16 cellular contexts compared by ENCODE assay signal in genomic region chr7:148723846-148724245, GRCh38. TPM values are rescaled to one million over a fixed set of nuclear protein-coding genes. Genes with fewer than 3 reads are reported as not detected.
DNase-seq lines count a peak whose midpoint lies in the region; ATAC-seq and TF ChIP-seq lines count a peak whose summit lies in the region.
"Had no signal": no experiment of that assay in that cellular context is flagged by ENCODE, and none has a peak within 500 bp of the region (broad histone marks: within the 10 kb centered on the region; RNA-seq: fewer than 3 reads in every experiment).

No MANE protein-coding gene starts in this region.

- dilution Hi-C loops in IMR-90 (cut with HindIII; ENCODE audit: low sequenced_read_pairs, unreplicated experiment), result no loop called here

- no peak overlapping the region for H3K4me3 Mint-ChIP-seq in activated T-helper 2 cell treated with anti-CD3 and anti-CD28 coated beads, Interferon-gamma antibody, Interleukin-2, Interleukin-4, amounts not matched to agents 10 μg/mL and 5 μg/mL and 100 μg/mL, durations not matched to agents 14 hours and 24 hours and 36 hours (ENCODE audit: low read depth)

- H2AK5ac ChIP-seq in IMR-90 (ENCODE audit: low read depth, low read length), result no peak overlapping the region
- no peak overlapping the region for H2AK5ac ChIP-seq in mesenchymal stem cell (ENCODE audit: low read length, severe bottlenecking)

- H3K4ac ChIP-seq in IMR-90 (ENCODE audit: low read depth, low read length) (no peak overlapping the region), mesenchymal stem cell (ENCODE audit: low read depth in 1 of 2, low read length in 2 of 2) (no peak overlapping the region)

- in situ Hi-C loops in IMR-90 (cut with MboI; ENCODE audit: low sequenced_read_pairs), result no loop called here

- H3K14ac ChIP-seq in IMR-90 (replicated peaks; ENCODE audit: low read depth, low read length), result no peak overlapping the region
- no peak overlapping the region for H3K14ac ChIP-seq in mesenchymal stem cell (ENCODE audit: low read length in 2 of 2)

- no peak overlapping the region for H2BK20ac ChIP-seq in IMR-90 (ENCODE audit: low read depth, low read length)

- H3K23ac ChIP-seq in IMR-90 (ENCODE audit: low read depth, low read length) (no peak overlapping the region), mesenchymal stem cell (ENCODE audit: low read length in 2 of 2) (no peak overlapping the region)

- H3K4me1 Mint-ChIP-seq in activated T-helper 2 cell treated with anti-CD3 and anti-CD28 coated beads, Interferon-gamma antibody, Interleukin-2, Interleukin-4, amounts not matched to agents 10 μg/mL and 5 μg/mL and 100 μg/mL, durations not matched to agents 14 hours and 24 hours and 36 hours (ENCODE audit: low read depth), result peaks cover 68% of the 10 kb centered on the region

- H4K20me1 ChIP-seq in BLaER1 (peaks cover 100% of the 10 kb centered on the region), IMR-90 (ENCODE audit: insufficient read depth, low read length) (peaks cover 87% of the 10 kb centered on the region)

- no peak overlapping the region for H4K5ac ChIP-seq in IMR-90 (ENCODE audit: low read depth, low read length)

- H2AFZ ChIP-seq in IMR-90 (replicated peaks; ENCODE audit: low read length, poor library complexity), result no peak overlapping the region
- no peak overlapping the region for H2AFZ ChIP-seq in mesenchymal stem cell (ENCODE audit: low read depth, low read length)

- no peak overlapping the region for H2BK120ac ChIP-seq in IMR-90 (ENCODE audit: low read depth, low read length)
- no peak overlapping the region for H2BK120ac ChIP-seq in mesenchymal stem cell (ENCODE audit: low read depth, low read length)

- H3K56ac ChIP-seq in IMR-90 (ENCODE audit: extremely low read depth, insufficient read depth, low read length), result no peak overlapping the region

- H2AK9ac ChIP-seq in IMR-90 (replicated peaks; ENCODE audit: low read depth, low read length, poor library complexity), result no peak overlapping the region

- no peak for TF ChIP-seq RAD21 in IMR-90 (IDR thresholded peaks at IDR 0.05; ENCODE audit: low read length)

- no peak overlapping the region for H2BK12ac ChIP-seq in mesenchymal stem cell (ENCODE audit: low read length in 2 of 2)

- no TSS peak for BruUV-seq in IMR-90 (replicated peaks; lab: Mats Ljungman, UMichigan)

- H3K36me3 ChIP-seq in BLaER1 (peaks cover 17% of the 10 kb centered on the region), IMR-90 (ENCODE audit: control insufficient read depth, insufficient read depth, low read length) (no peaks in the 10 kb centered on the region), mesenchymal stem cell (ENCODE audit: control insufficient read depth in 1 of 2, insufficient read depth in 2 of 2, low read depth in 1 of 2, low read length in 2 of 2) (no peaks in the 10 kb centered on the region)
- H3K36me3 ChIP-seq: BE2C had no signal

- no peak overlapping the region for H3K27ac Mint-ChIP-seq in activated T-helper 2 cell treated with anti-CD3 and anti-CD28 coated beads, Interferon-gamma antibody, Interleukin-2, Interleukin-4, amounts not matched to agents 10 μg/mL and 5 μg/mL and 100 μg/mL, durations not matched to agents 14 hours and 24 hours and 36 hours

- CTCF ChIA-PET in IMR-90 (lab: Yijun Ruan, JAX), result no interaction called here

- H3K9me3 Mint-ChIP-seq in activated T-helper 2 cell treated with anti-CD3 and anti-CD28 coated beads, Interferon-gamma antibody, Interleukin-2, Interleukin-4, amounts not matched to agents 10 μg/mL and 5 μg/mL and 100 μg/mL, durations not matched to agents 14 hours and 24 hours and 36 hours, result no peaks in the 10 kb centered on the region
- H3K9me3 Mint-ChIP-seq: CD8-positive, alpha-beta memory T cell had no signal

- TF ChIP-seq CTCF in IMR-90 (conservative IDR thresholded peaks at IDR 0.05; ENCODE audit: low read depth, low read length), result no peak

- H3K18ac ChIP-seq in IMR-90 (ENCODE audit: low read depth, low read length) (no peak overlapping the region), mesenchymal stem cell (ENCODE audit: low read depth in 1 of 2, low read length in 2 of 2) (no peak overlapping the region)

- H4K91ac ChIP-seq in IMR-90 (ENCODE audit: insufficient read depth, low read depth, low read length), result no peak overlapping the region
- no peak overlapping the region for H4K91ac ChIP-seq in mesenchymal stem cell (ENCODE audit: low read length)

- no peak overlapping the region for H2BK5ac ChIP-seq in IMR-90 (ENCODE audit: low read depth, low read length, poor library complexity, severe bottlenecking)
- H2BK5ac ChIP-seq in mesenchymal stem cell (ENCODE audit: low read depth, low read length, poor library complexity, severe bottlenecking), result no peak overlapping the region

- WGBS in IMR-90 (ENCODE audit: extremely low coverage in 2 of 2, insufficient read length in 1 of 2), 2 experiments, result no CpG with 5 or more reads among the region's 3 CpGs
- 93% methylated on average over 2 of the region's 3 CpGs for WGBS in mesenchymal stem cell

- H3K9me1 ChIP-seq in IMR-90 (ENCODE audit: insufficient read depth, low read length), result peaks cover 37% of the 10 kb centered on the region

- no peak for TF ChIP-seq POLR2A in IMR-90 (IDR thresholded peaks at IDR 0.05; ENCODE audit: low read depth, low read length)

- intact Hi-C loops in IMR-90 (cut with micrococcal nuclease), result no loop called here
- intact Hi-C loops in activated T-helper 2 cell treated with anti-CD3 and anti-CD28 coated beads, Interferon-gamma antibody, Interleukin-2, Interleukin-4, amounts not matched to agents 10 μg/mL and 5 μg/mL and 100 μg/mL, durations not matched to agents 14 hours and 24 hours and 36 hours (cut with micrococcal nuclease), result no loop called here

- POLR2A ChIA-PET in IMR-90 (lab: Charles Lee; ENCODE audit: unreplicated experiment), result no interaction called here

- ATAC-seq in IMR-90 (ENCODE audit: low read depth) (no peak), HG03135 (IDR thresholded peaks at IDR 0.05; ENCODE audit: unreplicated experiment) (no peak)

- H2BK15ac ChIP-seq in IMR-90 (ENCODE audit: low read depth, low read length), result no peak overlapping the region
- no peak overlapping the region for H2BK15ac ChIP-seq in mesenchymal stem cell (ENCODE audit: low read depth, poor library complexity, severe bottlenecking)

- H3K36me3 Mint-ChIP-seq in activated T-helper 2 cell treated with anti-CD3 and anti-CD28 coated beads, Interferon-gamma antibody, Interleukin-2, Interleukin-4, amounts not matched to agents 10 μg/mL and 5 μg/mL and 100 μg/mL, durations not matched to agents 14 hours and 24 hours and 36 hours (ENCODE audit: low read depth), result peaks cover 10% of the 10 kb centered on the region
- H3K36me3 Mint-ChIP-seq: CD8-positive, alpha-beta memory T cell had no signal

- no peak overlapping the region for H3K9ac ChIP-seq in BLaER1
- no peak overlapping the region for H3K9ac ChIP-seq in IMR-90 (ENCODE audit: low read depth, low read length)
- H3K9ac ChIP-seq in mesenchymal stem cell (ENCODE audit: low read length), result no peak overlapping the region

- H3K27me3 Mint-ChIP-seq in activated T-helper 2 cell treated with anti-CD3 and anti-CD28 coated beads, Interferon-gamma antibody, Interleukin-2, Interleukin-4, amounts not matched to agents 10 μg/mL and 5 μg/mL and 100 μg/mL, durations not matched to agents 14 hours and 24 hours and 36 hours (ENCODE audit: low read depth), result no peaks in the 10 kb centered on the region
- H3K27me3 Mint-ChIP-seq: CD8-positive, alpha-beta memory T cell had no signal

- DNase-seq in IMR-90, result no peak
- DNase-seq in amniotic epithelial cell (ENCODE audit: low read depth), result peak; percentile 72
- peak; percentile 42 for DNase-seq in mesenchymal stem cell
- DNase-seq in activated T-helper 2 cell treated with anti-CD3 and anti-CD28 coated beads, Interferon-gamma antibody, Interleukin-2, Interleukin-4, amounts not matched to agents 10 μg/mL and 5 μg/mL and 100 μg/mL, durations not matched to agents 14 hours and 24 hours and 36 hours (ENCODE audit: low spot score), result no peak
- DNase-seq in NOMO-1 treated with DMSO at 0.1 percent for 48 hours (lab: John Stamatoyannopoulos, UW; ENCODE audit: unreplicated experiment), result no peak
- DNase-seq: BE2C; CD8-positive, alpha-beta memory T cell; DMS79; HCEC 1CT; NCI-H1092; NCI-H2081; NCI-H524; SHP77 had no signal

- H3K9me3 ChIP-seq in BLaER1, result peaks cover 8% of the 10 kb centered on the region
- no peaks in the 10 kb centered on the region for H3K9me3 ChIP-seq in IMR-90 (ENCODE audit: control insufficient read depth, insufficient read depth, low read length)
- no peaks in the 10 kb centered on the region for H3K9me3 ChIP-seq in mesenchymal stem cell (ENCODE audit: control insufficient read depth, low read length)
- H3K9me3 ChIP-seq: BE2C had no signal

- H3K4me3 ChIP-seq in BLaER1 (no peak overlapping the region), IMR-90 (ENCODE audit: insufficient read depth, low read depth, low read length) (no peak overlapping the region), mesenchymal stem cell (ENCODE audit: insufficient read depth in 1 of 2, low read depth in 1 of 2, low read length in 2 of 2) (no peak overlapping the region)
- H3K4me3 ChIP-seq: K562 had no signal

- H3K27ac ChIP-seq in BLaER1, result no peak overlapping the region
- H3K27ac ChIP-seq in IMR-90 (ENCODE audit: insufficient read depth, low read length), result no peak overlapping the region
- H3K27ac ChIP-seq in mesenchymal stem cell (ENCODE audit: low read length, poor library complexity, severe bottlenecking), result no peak overlapping the region

- no peaks in the 10 kb centered on the region for H3K27me3 ChIP-seq in BLaER1
- H3K27me3 ChIP-seq in IMR-90 (ENCODE audit: control insufficient read depth, insufficient read depth, low read length), result no peaks in the 10 kb centered on the region
- H3K27me3 ChIP-seq in mesenchymal stem cell (ENCODE audit: control insufficient read depth in 1 of 2, insufficient read depth in 1 of 2, low read length in 2 of 2), result no peaks in the 10 kb centered on the region
- H3K27me3 ChIP-seq: BE2C had no signal

- H3K4me2 ChIP-seq in BLaER1 (peak overlapping the region; percentile 2; the same call in 1 of the 2 replicates), IMR-90 (ENCODE audit: low read depth, low read length) (no peak overlapping the region), mesenchymal stem cell (ENCODE audit: low read length, poor library complexity, severe bottlenecking) (no peak overlapping the region)

- no peak overlapping the region for H4K8ac ChIP-seq in IMR-90 (ENCODE audit: low read depth in 2 of 2, low read length in 2 of 2)
- H4K8ac ChIP-seq in mesenchymal stem cell (ENCODE audit: low read length), result no peak overlapping the region

- H3K79me1 ChIP-seq in IMR-90 (ENCODE audit: low read depth in 1 of 2, low read length in 2 of 2) (peaks cover 11 to 66% of the 10 kb centered on the region in 2 experiments), mesenchymal stem cell (replicated peaks; ENCODE audit: low read length, poor library complexity, severe bottlenecking) (peaks cover 10% of the 10 kb centered on the region)

- H3K4me1 ChIP-seq in BLaER1 (peaks cover 69% of the 10 kb centered on the region), IMR-90 (ENCODE audit: control insufficient read depth, insufficient read depth, low read length) (peaks cover 27% of the 10 kb centered on the region), mesenchymal stem cell (ENCODE audit: control insufficient read depth, insufficient read depth, low read depth, low read length) (peaks cover 13% of the 10 kb centered on the region)
- H3K4me1 ChIP-seq: BE2C had no signal

RNA-seq across cellular contexts. Expression of gene CUL1, which starts 25.1 kb away (rescaled TPM):
- total RNA-seq in IMR-90 (2012; rRNA removed), result 46.2 and 61.4 TPM in 2 replicates
- 39.4 and 44.0 TPM in 2 replicates for polyA plus RNA-seq in IMR-90 (2012; rRNA removed)
- 12.8 and 16.9 TPM in 2 replicates for polyA plus RNA-seq in IMR-90 (2012; cell fraction: cytosol; rRNA removed)
- 9.5 and 39.8 TPM in 2 replicates for polyA plus RNA-seq in IMR-90 (2012; cell fraction: nucleus; rRNA removed; ENCODE audit: low replicate concordance)
- polyA plus RNA-seq in mesenchymal stem cell (2013, experiment 1 of 2), result 30.7 TPM
- polyA plus RNA-seq in mesenchymal stem cell (2013, experiment 2 of 2), result 31.0 TPM
- 69.4 and 74.5 TPM in 2 replicates for total RNA-seq in activated T-helper 2 cell treated with anti-CD3 and anti-CD28 coated beads, Interferon-gamma antibody, Interleukin-2, Interleukin-4, amounts not matched to agents 10 μg/mL and 5 μg/mL and 100 μg/mL, durations not matched to agents 14 hours and 24 hours and 36 hours

Comparison
In these comparisons a context has a peak if more than half of its experiments do, and no peak if none do; other contexts are left out.
1. DNase-seq: peak in amniotic epithelial cell (single experiment) and mesenchymal stem cell (single experiment); none in IMR-90 (single experiment), activated T-helper 2 cell treated with anti-CD3 and anti-CD28 coated beads, Interferon-gamma antibody, Interleukin-2, Interleukin-4, amounts not matched to agents 10 μg/mL and 5 μg/mL and 100 μg/mL, durations not matched to agents 14 hours and 24 hours and 36 hours (single experiment) and NOMO-1 treated with DMSO at 0.1 percent for 48 hours (single experiment).